Comparison of ENCODE assay signal across 7 cellular contexts in genomic region chr6:97186416-97186999, GRCh38.
DNase-seq lines count a peak whose midpoint lies in the region; ATAC-seq and TF ChIP-seq lines count a peak whose summit lies in the region.

No MANE protein-coding gene starts in this region.

- no peaks in the 10 kb centered on the region for H4K20me1 ChIP-seq in H9 (ENCODE audit: control insufficient read depth, insufficient read depth, insufficient read length)

- DNase-seq in H9 (peak; percentile 50), LNCaP clone FGC (ENCODE audit: low read depth) (peak; percentile 33), SKM-1 treated with dmso at 0.1 percent for 144 hours (lab: John Stamatoyannopoulos, UW; ENCODE audit: unreplicated experiment) (peak; percentile 42), left ventricle myocardium superior (peak; percentile 68), gastrocnemius medialis (peak in 1 of 2 donors; percentile 17)
- peak; percentile 49 for DNase-seq in activated naive CD8-positive, alpha-beta T cell treated with anti-CD3 and anti-CD28 coated beads for 36 hours

- H2BK5ac ChIP-seq in H9 (ENCODE audit: insufficient read length, low read length) = no peak overlapping the region

- no CpG with 5 or more reads among the region's 3 CpGs for WGBS in H9 (ENCODE audit: extremely low coverage, insufficient read length, low lambda C conversion rate)

- no peak overlapping the region for H3K14ac ChIP-seq in H9 (ENCODE audit: insufficient read depth, low read length)

- no peak overlapping the region for H3K4me3 Mint-ChIP-seq in H9
- no peak overlapping the region for H3K4me3 Mint-ChIP-seq in activated naive CD8-positive, alpha-beta T cell treated with anti-CD3 and anti-CD28 coated beads for 36 hours

- H3K4me1 Mint-ChIP-seq in H9 = peaks cover 3 to 4% of the 10 kb centered on the region in 2 experiments; a peak in 3 of 4 replicates
- no peaks in the 10 kb centered on the region for H3K4me1 Mint-ChIP-seq in activated naive CD8-positive, alpha-beta T cell treated with anti-CD3 and anti-CD28 coated beads for 36 hours

- H3K79me1 ChIP-seq in H9 (ENCODE audit: insufficient read depth, low read depth, low read length, poor library complexity, severe bottlenecking) = no peaks in the 10 kb centered on the region

- no peaks in the 10 kb centered on the region for H3K23me2 ChIP-seq in H9 (ENCODE audit: insufficient read length, low read depth, low read length, poor library complexity, severe bottlenecking)

- no peak overlapping the region for H3K23ac ChIP-seq in H9 (ENCODE audit: insufficient read length, low read depth, low read length)

- H4K91ac ChIP-seq in H9 (ENCODE audit: insufficient read length, low read depth, low read length) = no peak overlapping the region

- no peak overlapping the region for H3K4me2 ChIP-seq in H9 (ENCODE audit: insufficient read depth, insufficient read length, low read length)

- H3K9me3 ChIP-seq in H9 (ENCODE audit: control insufficient read depth, low read depth, low read length) (no peaks in the 10 kb centered on the region), gastrocnemius medialis (no peaks in the 10 kb centered on the region)

- H3K27ac Mint-ChIP-seq in H9 = no peak overlapping the region
- no peak overlapping the region for H3K27ac Mint-ChIP-seq in activated naive CD8-positive, alpha-beta T cell treated with anti-CD3 and anti-CD28 coated beads for 36 hours

- H3K27me3 ChIP-seq in H9 (ENCODE audit: insufficient read depth, low read length) (no peaks in the 10 kb centered on the region), gastrocnemius medialis (no peaks in the 10 kb centered on the region)

- no peak overlapping the region for H2BK15ac ChIP-seq in H9 (ENCODE audit: low read depth, low read length)

- TF ChIP-seq CTCF in GM12872 (IDR thresholded peaks at IDR 0.05; ENCODE audit: insufficient read depth, low read depth, low read length) (peak; percentile 86), H9 (conservative IDR thresholded peaks at IDR 0.05) (peak; percentile 95), LNCaP clone FGC (IDR thresholded peaks at IDR 0.05; ENCODE audit: control insufficient read depth, extremely low read depth, insufficient read depth) (peak; percentile 97), gastrocnemius medialis (IDR thresholded peaks at IDR 0.05 in 4 of 5, conservative IDR thresholded peaks at IDR 0.05 in 1 of 5) (peak; percentile 23 to 74 (median 59))

- no peaks in the 10 kb centered on the region for H3K27me3 Mint-ChIP-seq in H9 (ENCODE audit: low read depth)
- no peaks in the 10 kb centered on the region for H3K27me3 Mint-ChIP-seq in activated naive CD8-positive, alpha-beta T cell treated with anti-CD3 and anti-CD28 coated beads for 36 hours

- no peak overlapping the region for H2BK12ac ChIP-seq in H9 (ENCODE audit: insufficient read length, low read depth, low read length)

- H2BK20ac ChIP-seq in H9 (ENCODE audit: low read depth, low read length, poor library complexity, severe bottlenecking) = no peak overlapping the region

- no peak overlapping the region for H4K8ac ChIP-seq in H9 (replicated peaks; ENCODE audit: insufficient read length, low read depth, low read length)

- H3T11ph ChIP-seq in H9 (ENCODE audit: low read length) = no peak overlapping the region

- H4K5ac ChIP-seq in H9 (ENCODE audit: insufficient read length, low read depth, low read length) = no peak overlapping the region

- no peaks in the 10 kb centered on the region for H3K36me3 ChIP-seq in gastrocnemius medialis

- in situ Hi-C loops in gastrocnemius medialis (cut with MboI; ENCODE audit: low sequenced_read_pairs in 4 of 4) = loop anchor here in 3 of 4 donors (5.0 to 10.0 kb wide), 2 partner anchors 206 to 208 kb away; no protein-coding TSS in a partner anchor

- H3K36me3 Mint-ChIP-seq in H9 (ENCODE audit: insufficient read depth in 1 of 3, low read depth in 3 of 3) = 0 out of 7 replicates have a peak, but pooled peaks cover 0 to under 1% (median 0%) of the 10 kb centered on the region in 3 experiments
- H3K36me3 Mint-ChIP-seq in activated naive CD8-positive, alpha-beta T cell treated with anti-CD3 and anti-CD28 coated beads for 36 hours = no peaks in the 10 kb centered on the region

- H3K4ac ChIP-seq in H9 (ENCODE audit: low read depth, low read length) = no peak overlapping the region

- TF ChIP-seq POLR2A in gastrocnemius medialis (IDR thresholded peaks at IDR 0.05) = no peak

- no peak overlapping the region for H2BK120ac ChIP-seq in H9 (ENCODE audit: low read depth, low read length, poor library complexity, severe bottlenecking)

- H3K9ac ChIP-seq in H9 (ENCODE audit: extremely low read depth, insufficient read length, low read length) = no peak overlapping the region

- H3K9me3 Mint-ChIP-seq in H9 = no peaks in the 10 kb centered on the region
- no peaks in the 10 kb centered on the region for H3K9me3 Mint-ChIP-seq in activated naive CD8-positive, alpha-beta T cell treated with anti-CD3 and anti-CD28 coated beads for 36 hours

- H3K27ac ChIP-seq in H9 (ENCODE audit: insufficient read length, low read depth, low read length) (no peak overlapping the region), gastrocnemius medialis (no peak overlapping the region)

- no peak overlapping the region for H2AK5ac ChIP-seq in H9 (ENCODE audit: insufficient read length, low read length)

- peak; percentile 50 for ATAC-seq in left ventricle myocardium superior
- ATAC-seq in gastrocnemius medialis = peak in 1 of 2 donors; percentile 52

- H3K56ac ChIP-seq in H9 (ENCODE audit: insufficient read length, low read depth, low read length) = no peak overlapping the region

- H3K4me1 ChIP-seq in H9 (ENCODE audit: insufficient read depth, low read length) (no peaks in the 10 kb centered on the region), gastrocnemius medialis (no peaks in the 10 kb centered on the region)

- H2AFZ ChIP-seq in H9 (ENCODE audit: low read length) = no peak overlapping the region

- no peak overlapping the region for H3K18ac ChIP-seq in H9 (ENCODE audit: insufficient read length, low read depth, low read length)

- intact Hi-C loops in left ventricle myocardium superior (cut with micrococcal nuclease) (loop anchor here (2.0 kb wide), 1 partner anchor 208 kb away; no protein-coding TSS in a partner anchor), gastrocnemius medialis (cut with DNase I; ENCODE audit: low total_unique reads) (loop anchor here (2.0 kb wide), 1 partner anchor 208 kb away; no protein-coding TSS in a partner anchor)

- H3K79me2 ChIP-seq in H9 (ENCODE audit: insufficient read depth, low read length) = no peaks in the 10 kb centered on the region

- H3K4me3 ChIP-seq in LNCaP clone FGC (ENCODE audit: low read depth, low read length) = no peak overlapping the region
- H3K4me3 ChIP-seq in gastrocnemius medialis = no peak overlapping the region
